Comparison of ENCODE assay signal across 19 cellular contexts in the genomic region with DNA sequence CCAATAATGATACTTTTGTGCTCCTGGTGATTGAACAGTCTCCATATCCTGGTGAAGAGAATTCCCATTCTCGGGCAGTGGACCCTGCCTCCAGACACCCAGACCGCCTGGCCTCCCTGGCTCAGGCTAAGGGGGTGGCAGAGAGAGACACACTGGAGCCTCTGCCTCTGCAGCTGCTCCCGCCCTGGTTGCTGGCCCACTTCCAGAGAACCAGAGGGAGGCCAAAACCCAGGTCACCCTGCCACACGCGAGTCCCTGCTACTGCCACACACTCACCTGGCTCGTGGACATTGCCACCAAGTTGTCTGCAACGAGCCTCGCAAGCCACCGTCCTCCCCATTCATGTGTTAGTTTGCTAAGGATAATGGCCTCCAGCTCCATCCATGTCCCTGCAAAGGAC.
DNase-seq lines count a peak whose midpoint lies in the region; ATAC-seq and TF ChIP-seq lines count a peak whose summit lies in the region.
"Had no signal": no experiment of that assay in that cellular context is flagged by ENCODE, and none has a peak within 500 bp of the region (broad histone marks: within the 10 kb centered on the region; RNA-seq: fewer than 3 reads in every experiment).

No MANE protein-coding gene starts in this region.

- H3K4me1 Mint-ChIP-seq in chondrocyte (ENCODE audit: low read depth): no peaks in the 10 kb centered on the region
- H3K4me1 Mint-ChIP-seq: CD4-positive, CD25-positive, alpha-beta regulatory T cell had no signal

- H3K36me3 Mint-ChIP-seq in chondrocyte (ENCODE audit: low read depth): no peaks in the 10 kb centered on the region
- H3K36me3 Mint-ChIP-seq: CD4-positive, CD25-positive, alpha-beta regulatory T cell; CD8-positive, alpha-beta T cell had no signal

- peaks cover 3% of the 10 kb centered on the region for H3K9me3 ChIP-seq in osteoblast (ENCODE audit: low read depth, low read length)
- H3K9me3 ChIP-seq: BLaER1, Caco-2 had no signal

- no peak overlapping the region for H3K27ac ChIP-seq in osteoblast (ENCODE audit: low read depth, low read length)
- H3K27ac ChIP-seq: BLaER1, C4-2B, GM23248 had no signal

- H3K79me2 ChIP-seq in osteoblast (ENCODE audit: insufficient read depth, low read length): no peaks in the 10 kb centered on the region

- H3K9me3 Mint-ChIP-seq in chondrocyte (ENCODE audit: low read depth): peaks cover 4% of the 10 kb centered on the region

- no peak overlapping the region for H3K4me2 ChIP-seq in osteoblast (ENCODE audit: insufficient read depth, low read length)
- H3K4me2 ChIP-seq: BLaER1 had no signal

- no peaks in the 10 kb centered on the region for H3K4me1 ChIP-seq in osteoblast (ENCODE audit: insufficient read depth, low read length)
- H3K4me1 ChIP-seq: BLaER1, Caco-2 had no signal

- TF ChIP-seq CTCF in chondrocyte (IDR thresholded peaks at IDR 0.05) (no peak), osteoblast (IDR thresholded peaks at IDR 0.05; ENCODE audit: extremely low read depth, low read depth, low read length) (no peak)

- H3K27ac Mint-ChIP-seq in chondrocyte (ENCODE audit: unreplicated experiment): no peak overlapping the region
- H3K27ac Mint-ChIP-seq: CD4-positive, CD25-positive, alpha-beta regulatory T cell; CD8-positive, alpha-beta T cell had no signal

- DNase-seq in Daoy (ENCODE audit: low read depth) (peak; percentile 1), chondrocyte (ENCODE audit: low spot score) (peak; percentile 74), osteoblast (ENCODE audit: insufficient read length, low spot score, missing footprints) (peak; percentile 58), dedifferentiated amniotic fluid mesenchymal stem cell (ENCODE audit: extremely low spot score) (no peak), left lobe of liver (ENCODE audit: low spot score) (no peak), HUDEP-2 (lab: John Stamatoyannopoulos, UW; ENCODE audit: unreplicated experiment in 76 of 76) (no peak)
- DNase-seq: Caco-2; CD4-positive, CD25-positive, alpha-beta regulatory T cell; CD8-positive, alpha-beta T cell; DMS153; DND-41; EL; GDM1; GM23248; H7; HCEC 1CT had no signal

- H3K36me3 ChIP-seq in osteoblast (ENCODE audit: insufficient read depth, low read length): no peaks in the 10 kb centered on the region
- H3K36me3 ChIP-seq: BLaER1 had no signal

- H3K4me3 ChIP-seq in osteoblast (ENCODE audit: insufficient read depth, low read length): no peak overlapping the region
- H3K4me3 ChIP-seq: BLaER1, GM12878, GM23248 had no signal

- no peaks in the 10 kb centered on the region for H4K20me1 ChIP-seq in osteoblast (ENCODE audit: insufficient read depth, low read length)
- H4K20me1 ChIP-seq: BLaER1 had no signal

- no peak overlapping the region for H3K4me3 Mint-ChIP-seq in chondrocyte (ENCODE audit: unreplicated experiment)
- H3K4me3 Mint-ChIP-seq: CD4-positive, CD25-positive, alpha-beta regulatory T cell; CD8-positive, alpha-beta T cell had no signal

- H2AFZ ChIP-seq in osteoblast (ENCODE audit: low read length): no peak overlapping the region
- H2AFZ ChIP-seq: GM23248 had no signal

- H3K27me3 ChIP-seq in osteoblast (ENCODE audit: insufficient read depth, low read length): no peaks in the 10 kb centered on the region
- H3K27me3 ChIP-seq: BLaER1 had no signal

- H3K27me3 Mint-ChIP-seq in chondrocyte (ENCODE audit: low read depth): no peaks in the 10 kb centered on the region
- H3K27me3 Mint-ChIP-seq: CD4-positive, CD25-positive, alpha-beta regulatory T cell had no signal

- no peak for ATAC-seq in left lobe of liver
- ATAC-seq: CD8-positive, alpha-beta T cell; GM12878 had no signal

Comparison
In these comparisons a context has a peak if more than half of its experiments do, and no peak if none do; other contexts are left out.
1. DNase-seq: peak in Daoy (single experiment), chondrocyte (single experiment) and osteoblast (single experiment); none in dedifferentiated amniotic fluid mesenchymal stem cell (single experiment), left lobe of liver (single experiment) and HUDEP-2 (0 of 76).